Comparison of ENCODE assay signal across 1 cellular context in the genomic region with DNA sequence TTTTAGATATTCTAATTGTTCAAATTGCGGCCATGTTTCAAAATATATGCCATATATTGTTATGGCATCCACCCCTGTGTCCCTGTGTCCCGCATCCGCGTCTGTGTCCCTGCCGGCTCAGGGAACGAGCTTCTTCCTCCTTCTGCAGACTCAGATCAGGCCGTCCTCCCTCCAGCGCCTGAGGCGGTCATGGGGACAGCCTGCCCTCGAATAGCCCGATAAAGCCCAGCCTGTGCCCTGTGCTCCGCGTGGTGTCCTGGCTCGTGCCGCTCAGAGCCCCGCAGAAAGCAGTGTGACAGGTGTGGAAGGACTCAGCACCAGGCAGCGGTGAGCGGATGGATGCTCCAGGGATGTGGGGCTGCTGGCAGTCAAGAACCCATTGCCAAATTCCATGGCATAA.
TF ChIP-seq lines count a peak whose summit lies in the region.

No MANE protein-coding gene starts in this region.

TF ChIP-seq in H1, 55 proteins besides CTCF, POLR2A, EP300 and RAD21 (continued from another document):
- TF ChIP-seq, protein P1, sequence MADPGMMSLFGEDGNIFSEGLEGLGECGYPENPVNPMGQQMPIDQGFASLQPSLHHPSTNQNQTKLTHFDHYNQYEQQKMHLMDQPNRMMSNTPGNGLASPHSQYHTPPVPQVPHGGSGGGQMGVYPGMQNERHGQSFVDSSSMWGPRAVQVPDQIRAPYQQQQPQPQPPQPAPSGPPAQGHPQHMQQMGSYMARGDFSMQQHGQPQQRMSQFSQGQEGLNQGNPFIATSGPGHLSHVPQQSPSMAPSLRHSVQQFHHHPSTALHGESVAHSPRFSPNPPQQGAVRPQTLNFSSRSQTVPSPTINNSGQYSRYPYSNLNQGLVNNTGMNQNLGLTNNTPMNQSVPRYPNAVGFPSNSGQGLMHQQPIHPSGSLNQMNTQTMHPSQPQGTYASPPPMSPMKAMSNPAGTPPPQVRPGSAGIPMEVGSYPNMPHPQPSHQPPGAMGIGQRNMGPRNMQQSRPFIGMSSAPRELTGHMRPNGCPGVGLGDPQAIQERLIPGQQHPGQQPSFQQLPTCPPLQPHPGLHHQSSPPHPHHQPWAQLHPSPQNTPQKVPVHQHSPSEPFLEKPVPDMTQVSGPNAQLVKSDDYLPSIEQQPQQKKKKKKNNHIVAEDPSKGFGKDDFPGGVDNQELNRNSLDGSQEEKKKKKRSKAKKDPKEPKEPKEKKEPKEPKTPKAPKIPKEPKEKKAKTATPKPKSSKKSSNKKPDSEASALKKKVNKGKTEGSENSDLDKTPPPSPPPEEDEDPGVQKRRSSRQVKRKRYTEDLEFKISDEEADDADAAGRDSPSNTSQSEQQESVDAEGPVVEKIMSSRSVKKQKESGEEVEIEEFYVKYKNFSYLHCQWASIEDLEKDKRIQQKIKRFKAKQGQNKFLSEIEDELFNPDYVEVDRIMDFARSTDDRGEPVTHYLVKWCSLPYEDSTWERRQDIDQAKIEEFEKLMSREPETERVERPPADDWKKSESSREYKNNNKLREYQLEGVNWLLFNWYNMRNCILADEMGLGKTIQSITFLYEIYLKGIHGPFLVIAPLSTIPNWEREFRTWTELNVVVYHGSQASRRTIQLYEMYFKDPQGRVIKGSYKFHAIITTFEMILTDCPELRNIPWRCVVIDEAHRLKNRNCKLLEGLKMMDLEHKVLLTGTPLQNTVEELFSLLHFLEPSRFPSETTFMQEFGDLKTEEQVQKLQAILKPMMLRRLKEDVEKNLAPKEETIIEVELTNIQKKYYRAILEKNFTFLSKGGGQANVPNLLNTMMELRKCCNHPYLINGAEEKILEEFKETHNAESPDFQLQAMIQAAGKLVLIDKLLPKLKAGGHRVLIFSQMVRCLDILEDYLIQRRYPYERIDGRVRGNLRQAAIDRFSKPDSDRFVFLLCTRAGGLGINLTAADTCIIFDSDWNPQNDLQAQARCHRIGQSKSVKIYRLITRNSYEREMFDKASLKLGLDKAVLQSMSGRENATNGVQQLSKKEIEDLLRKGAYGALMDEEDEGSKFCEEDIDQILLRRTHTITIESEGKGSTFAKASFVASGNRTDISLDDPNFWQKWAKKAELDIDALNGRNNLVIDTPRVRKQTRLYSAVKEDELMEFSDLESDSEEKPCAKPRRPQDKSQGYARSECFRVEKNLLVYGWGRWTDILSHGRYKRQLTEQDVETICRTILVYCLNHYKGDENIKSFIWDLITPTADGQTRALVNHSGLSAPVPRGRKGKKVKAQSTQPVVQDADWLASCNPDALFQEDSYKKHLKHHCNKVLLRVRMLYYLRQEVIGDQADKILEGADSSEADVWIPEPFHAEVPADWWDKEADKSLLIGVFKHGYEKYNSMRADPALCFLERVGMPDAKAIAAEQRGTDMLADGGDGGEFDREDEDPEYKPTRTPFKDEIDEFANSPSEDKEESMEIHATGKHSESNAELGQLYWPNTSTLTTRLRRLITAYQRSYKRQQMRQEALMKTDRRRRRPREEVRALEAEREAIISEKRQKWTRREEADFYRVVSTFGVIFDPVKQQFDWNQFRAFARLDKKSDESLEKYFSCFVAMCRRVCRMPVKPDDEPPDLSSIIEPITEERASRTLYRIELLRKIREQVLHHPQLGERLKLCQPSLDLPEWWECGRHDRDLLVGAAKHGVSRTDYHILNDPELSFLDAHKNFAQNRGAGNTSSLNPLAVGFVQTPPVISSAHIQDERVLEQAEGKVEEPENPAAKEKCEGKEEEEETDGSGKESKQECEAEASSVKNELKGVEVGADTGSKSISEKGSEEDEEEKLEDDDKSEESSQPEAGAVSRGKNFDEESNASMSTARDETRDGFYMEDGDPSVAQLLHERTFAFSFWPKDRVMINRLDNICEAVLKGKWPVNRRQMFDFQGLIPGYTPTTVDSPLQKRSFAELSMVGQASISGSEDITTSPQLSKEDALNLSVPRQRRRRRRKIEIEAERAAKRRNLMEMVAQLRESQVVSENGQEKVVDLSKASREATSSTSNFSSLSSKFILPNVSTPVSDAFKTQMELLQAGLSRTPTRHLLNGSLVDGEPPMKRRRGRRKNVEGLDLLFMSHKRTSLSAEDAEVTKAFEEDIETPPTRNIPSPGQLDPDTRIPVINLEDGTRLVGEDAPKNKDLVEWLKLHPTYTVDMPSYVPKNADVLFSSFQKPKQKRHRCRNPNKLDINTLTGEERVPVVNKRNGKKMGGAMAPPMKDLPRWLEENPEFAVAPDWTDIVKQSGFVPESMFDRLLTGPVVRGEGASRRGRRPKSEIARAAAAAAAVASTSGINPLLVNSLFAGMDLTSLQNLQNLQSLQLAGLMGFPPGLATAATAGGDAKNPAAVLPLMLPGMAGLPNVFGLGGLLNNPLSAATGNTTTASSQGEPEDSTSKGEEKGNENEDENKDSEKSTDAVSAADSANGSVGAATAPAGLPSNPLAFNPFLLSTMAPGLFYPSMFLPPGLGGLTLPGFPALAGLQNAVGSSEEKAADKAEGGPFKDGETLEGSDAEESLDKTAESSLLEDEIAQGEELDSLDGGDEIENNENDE (IDR thresholded peaks at IDR 0.05; ENCODE audit: insufficient replicate concordance, low read length) = no peak
- TF ChIP-seq PHF8 (conservative IDR thresholded peaks at IDR 0.05; ENCODE audit: low read depth, low read length) (no peak), SP2 (IDR thresholded peaks at IDR 0.05; ENCODE audit: low read length) (no peak), MAFK (IDR thresholded peaks at IDR 0.05; ENCODE audit: low read depth, low read length) (no peak), SIN3A (conservative IDR thresholded peaks at IDR 0.05 in 1 of 2, IDR thresholded peaks at IDR 0.05 in 1 of 2; ENCODE audit: low read depth in 1 of 2, low read length in 2 of 2) (no peak)
